Comparison of ENCODE assay signal across 1 cellular context in genomic region chr9:72396247-72397091, GRCh38.
TF ChIP-seq lines count a peak whose summit lies in the region.

No MANE protein-coding gene starts in this region.

TF ChIP-seq in GM23338, 12 proteins besides CTCF, POLR2A, EP300 and RAD21 (continued from another document):
- TF ChIP-seq, protein P1, sequence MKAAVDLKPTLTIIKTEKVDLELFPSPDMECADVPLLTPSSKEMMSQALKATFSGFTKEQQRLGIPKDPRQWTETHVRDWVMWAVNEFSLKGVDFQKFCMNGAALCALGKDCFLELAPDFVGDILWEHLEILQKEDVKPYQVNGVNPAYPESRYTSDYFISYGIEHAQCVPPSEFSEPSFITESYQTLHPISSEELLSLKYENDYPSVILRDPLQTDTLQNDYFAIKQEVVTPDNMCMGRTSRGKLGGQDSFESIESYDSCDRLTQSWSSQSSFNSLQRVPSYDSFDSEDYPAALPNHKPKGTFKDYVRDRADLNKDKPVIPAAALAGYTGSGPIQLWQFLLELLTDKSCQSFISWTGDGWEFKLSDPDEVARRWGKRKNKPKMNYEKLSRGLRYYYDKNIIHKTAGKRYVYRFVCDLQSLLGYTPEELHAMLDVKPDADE (IDR thresholded peaks at IDR 0.05): no peak
- TF ChIP-seq REST (IDR thresholded peaks at IDR 0.05; ENCODE audit: unreplicated experiment): no peak
